8 cellular contexts compared by ENCODE assay signal in the genomic region with DNA sequence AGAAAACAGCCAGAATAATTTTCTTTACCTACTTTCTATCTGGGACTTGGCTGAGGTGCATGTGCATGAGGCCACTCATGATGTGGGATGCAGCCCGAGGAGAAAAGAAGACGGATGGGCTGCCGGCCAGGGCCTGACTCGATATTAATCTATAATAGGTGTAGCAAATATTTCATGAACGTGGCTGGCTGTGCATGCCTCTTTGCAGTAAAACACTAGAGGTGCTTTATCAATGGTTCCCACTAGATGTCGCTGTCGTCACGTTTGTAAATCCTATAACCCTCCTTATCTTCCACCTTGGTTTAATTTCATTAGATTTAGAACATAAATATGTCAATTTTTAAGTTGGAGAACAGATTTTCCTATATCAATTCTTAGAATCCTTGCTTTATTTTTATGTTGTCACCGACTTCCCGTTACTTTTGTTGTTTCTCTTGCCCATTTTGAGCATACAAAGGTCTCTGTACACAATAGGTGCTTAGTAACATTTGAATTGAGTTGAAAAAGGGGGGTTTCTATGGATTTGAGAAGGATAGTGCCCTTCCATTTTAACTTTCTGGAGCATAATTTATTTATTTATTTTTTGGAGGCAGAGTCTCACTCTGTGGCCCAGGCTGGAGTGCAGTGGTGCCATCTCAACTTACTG. TPM values are rescaled to one million over a fixed set of nuclear protein-coding genes. Genes with fewer than 3 reads are reported as not detected.
DNase-seq lines count a peak whose midpoint lies in the region; ATAC-seq, FAIRE-seq and TF ChIP-seq lines count a peak whose summit lies in the region.

No MANE protein-coding gene starts in this region.

- H3K27me3 ChIP-seq in bronchial epithelial cell (ENCODE audit: control insufficient read depth, insufficient read depth, low read length) (no peaks in the 10 kb centered on the region), kidney epithelial cell (ENCODE audit: control insufficient read depth, insufficient read depth, low read length) (no peaks in the 10 kb centered on the region)

- H3K4me3 ChIP-seq in NB4 (ENCODE audit: low read depth, low read length) = no peak overlapping the region
- H3K4me3 ChIP-seq in bronchial epithelial cell (ENCODE audit: low read depth, low read length) = no peak overlapping the region
- H3K4me3 ChIP-seq in kidney epithelial cell (ENCODE audit: low read depth, low read length) = no peak overlapping the region

- DNase-seq in EL (peak; percentile 53), H54 (ENCODE audit: insufficient read length, low spot score) (peak; percentile 37), NB4 (ENCODE audit: low read depth) (peak; percentile 78), bronchial epithelial cell (ENCODE audit: low read depth) (peak; percentile 65), kidney epithelial cell (ENCODE audit: low read depth) (no peak), occipital lobe (lab: John Stamatoyannopoulos, UW) (no peak)
- DNase-seq in stimulated activated CD8-positive, alpha-beta memory T cell treated with anti-CD3 and anti-CD28 coated beads, Interleukin-12 subunit alpha, Interleukin-12 subunit beta, amount 100 ng/mL, for 1 hour (ENCODE audit: low read depth) = peak; percentile 36

- TF ChIP-seq POLR2A in H54 (IDR thresholded peaks at IDR 0.05; ENCODE audit: low read depth, low read length) = no peak
- TF ChIP-seq POLR2A in NB4 (IDR thresholded peaks at IDR 0.05; ENCODE audit: extremely low read depth, insufficient read length) = no peak

- peak; percentile 82 for FAIRE-seq in H54 (lab: Jason Lieb, UNC)
- no peak for FAIRE-seq in bronchial epithelial cell (lab: Jason Lieb, UNC)

- H3K36me3 ChIP-seq in bronchial epithelial cell (ENCODE audit: control insufficient read depth, insufficient read depth, low read length) (no peaks in the 10 kb centered on the region), kidney epithelial cell (ENCODE audit: control insufficient read depth, insufficient read depth, low read length) (no peaks in the 10 kb centered on the region)

- ATAC-seq in SK-N-SH treated with all-trans-retinoic acid at 6 μM for 48 hours = peak; percentile 89

- peak; percentile 72 for TF ChIP-seq CTCF in NB4 (IDR thresholded peaks at IDR 0.05; ENCODE audit: low read depth, low read length)
- peak; percentile 72 for TF ChIP-seq CTCF in bronchial epithelial cell (IDR thresholded peaks at IDR 0.05; ENCODE audit: insufficient read depth, low read length, severe bottlenecking)
- TF ChIP-seq CTCF in kidney epithelial cell (IDR thresholded peaks at IDR 0.05; ENCODE audit: insufficient read depth, low read length, poor library complexity, severe bottlenecking) = peak; percentile 76

TF ChIP-seq in SK-N-SH treated with all-trans-retinoic acid at 6 μM for 48 hours, 23 proteins besides CTCF, POLR2A, EP300 and RAD21:
- TF ChIP-seq RARB (CRISPR knock-in tag; IDR thresholded peaks at IDR 0.05) = no peak
- TF ChIP-seq CSDC2 (CRISPR knock-in tag; IDR thresholded peaks at IDR 0.05) = no peak
- no peak for TF ChIP-seq ZNF8 (CRISPR knock-in tag; IDR thresholded peaks at IDR 0.05)
- TF ChIP-seq TOX (CRISPR knock-in tag; IDR thresholded peaks at IDR 0.05; ENCODE audit: borderline replicate concordance) = no peak
- no peak for TF ChIP-seq ZNF70 (CRISPR knock-in tag; IDR thresholded peaks at IDR 0.05)
- TF ChIP-seq ZC3H10 (CRISPR knock-in tag; IDR thresholded peaks at IDR 0.05) = no peak
- TF ChIP-seq, protein P1, sequence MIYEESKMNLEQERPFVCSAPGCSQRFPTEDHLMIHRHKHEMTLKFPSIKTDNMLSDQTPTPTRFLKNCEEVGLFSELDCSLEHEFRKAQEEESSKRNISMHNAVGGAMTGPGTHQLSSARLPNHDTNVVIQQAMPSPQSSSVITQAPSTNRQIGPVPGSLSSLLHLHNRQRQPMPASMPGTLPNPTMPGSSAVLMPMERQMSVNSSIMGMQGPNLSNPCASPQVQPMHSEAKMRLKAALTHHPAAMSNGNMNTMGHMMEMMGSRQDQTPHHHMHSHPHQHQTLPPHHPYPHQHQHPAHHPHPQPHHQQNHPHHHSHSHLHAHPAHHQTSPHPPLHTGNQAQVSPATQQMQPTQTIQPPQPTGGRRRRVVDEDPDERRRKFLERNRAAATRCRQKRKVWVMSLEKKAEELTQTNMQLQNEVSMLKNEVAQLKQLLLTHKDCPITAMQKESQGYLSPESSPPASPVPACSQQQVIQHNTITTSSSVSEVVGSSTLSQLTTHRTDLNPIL (CRISPR knock-in tag; IDR thresholded peaks at IDR 0.05; ENCODE audit: low read depth) = no peak
- TF ChIP-seq TCF4 (CRISPR knock-in tag; IDR thresholded peaks at IDR 0.05; ENCODE audit: borderline replicate concordance) = no peak
TF ChIP-seq in SK-N-SH treated with all-trans-retinoic acid at 6 μM for 48 hours: peak in this region for 0.

RNA-seq across cellular contexts. Expression of a gene that starts 19.6 kb away (rescaled TPM):
- total RNA-seq in bronchial epithelial cell (26.6 and 60.6 TPM in 2 replicates), kidney epithelial cell (21.9 and 22.1 TPM in 2 replicates), occipital lobe (1.4 TPM)

Comparison
In these comparisons a context has a peak if more than half of its experiments do, and no peak if none do; other contexts are left out.
1. DNase-seq: peak in EL (single experiment), H54 (single experiment), NB4 (single experiment), bronchial epithelial cell (single experiment) and stimulated activated CD8-positive, alpha-beta memory T cell treated with anti-CD3 and anti-CD28 coated beads, Interleukin-12 subunit alpha, Interleukin-12 subunit beta, amount 100 ng/mL, for 1 hour (single experiment); none in kidney epithelial cell (single experiment) and occipital lobe (single experiment).
2. Peak in every context shown above with its lines, with median percentiles within 50 percentile points of each other: CTCF ChIP-seq.